In genomic region chr1:85580046-85580411, GRCh38 we compare ENCODE assay signal across 8 cellular contexts. TPM values are rescaled to one million over a fixed set of nuclear protein-coding genes. Genes with fewer than 3 reads are reported as not detected.
DNase-seq lines count a peak whose midpoint lies in the region; ATAC-seq and TF ChIP-seq lines count a peak whose summit lies in the region.

No MANE protein-coding gene starts in this region.

- intact Hi-C loops in A673 (cut with micrococcal nuclease; ENCODE audit: unreplicated experiment), result loop anchor here (5.0 kb wide), 2 partner anchors 112 to 183 kb away; no protein-coding TSS in a partner anchor
- intact Hi-C loops in body of pancreas (cut with DNase I), result loop anchor here (10.0 kb wide), 1 partner anchor 275 kb away; no protein-coding TSS in a partner anchor
- intact Hi-C loops in right lobe of liver (cut with DNase I), result no loop called here
- intact Hi-C loops in uterus (cut with DNase I; ENCODE audit: low total_unique reads), result no loop called here

- TF ChIP-seq CTCF in A673 (conservative IDR thresholded peaks at IDR 0.05; ENCODE audit: low read depth, low read length), result no peak
- TF ChIP-seq CTCF in body of pancreas (IDR thresholded peaks at IDR 0.05), result no peak
- no peak for TF ChIP-seq CTCF in right lobe of liver (IDR thresholded peaks at IDR 0.05)
- TF ChIP-seq CTCF in uterus (IDR thresholded peaks at IDR 0.05), result no peak

- H3K36me3 ChIP-seq in A673 (ENCODE audit: insufficient read depth, low read length, poor library complexity, severe bottlenecking), result peaks cover 11% of the 10 kb centered on the region
- no peaks in the 10 kb centered on the region for H3K36me3 ChIP-seq in body of pancreas (replicated peaks in 1 of 2; ENCODE audit: insufficient read depth in 1 of 2, low read depth in 2 of 2)
- H3K36me3 ChIP-seq in right lobe of liver, result peaks cover 0 to 12% (median 4%) of the 10 kb centered on the region in 4 donors
- no peaks in the 10 kb centered on the region for H3K36me3 ChIP-seq in uterus

- CTCF ChIA-PET in A673 (lab: Charles Lee), result no interaction called here

- H3K4me3 ChIP-seq in A673 (ENCODE audit: low read depth, low read length, poor library complexity, severe bottlenecking), result peak overlapping the region; percentile 83
- H3K4me3 ChIP-seq in body of pancreas, result no peak overlapping the region
- peak overlapping the region; percentile 19 to 30 (median 24) for H3K4me3 ChIP-seq in right lobe of liver
- peak overlapping the region; percentile 66 to 83 for H3K4me3 ChIP-seq in uterus

- TF ChIP-seq POLR2A in body of pancreas (IDR thresholded peaks at IDR 0.05), result no peak
- no peak for TF ChIP-seq POLR2A in right lobe of liver (IDR thresholded peaks at IDR 0.05)
- TF ChIP-seq POLR2A in uterus (IDR thresholded peaks at IDR 0.05), result no peak

- H3K27me3 ChIP-seq in A673 (replicated peaks; ENCODE audit: insufficient read depth, low read depth, low read length, poor library complexity), result no peaks in the 10 kb centered on the region
- no peaks in the 10 kb centered on the region for H3K27me3 ChIP-seq in body of pancreas
- no peaks in the 10 kb centered on the region for H3K27me3 ChIP-seq in right lobe of liver
- H3K27me3 ChIP-seq in uterus, result no peaks in the 10 kb centered on the region

- 1 to 3% methylated on average over 11 of the region's 11 CpGs for WGBS in body of pancreas, 2 donors
- 3% methylated on average over 11 of the region's 11 CpGs for WGBS in right lobe of liver (ENCODE audit: insufficient coverage, low coverage, low lambda C conversion rate, missing lambda C conversion rate)

- BruUV-seq in A673 (replicated peaks; lab: Mats Ljungman, UMichigan), result no TSS peak

- H3K4me1 ChIP-seq in A673 (ENCODE audit: insufficient read depth, low read length, poor library complexity, severe bottlenecking), result peaks cover 46% of the 10 kb centered on the region
- H3K4me1 ChIP-seq in body of pancreas, result peaks cover 25% of the 10 kb centered on the region
- peaks cover 0 to 5% (median 0%) of the 10 kb centered on the region in 4 donors for H3K4me1 ChIP-seq in right lobe of liver
- H3K4me1 ChIP-seq in uterus, result peaks cover 0 to 9% of the 10 kb centered on the region in 2 donors

- H3K9me3 ChIP-seq in A673 (ENCODE audit: low read depth, low read length, poor library complexity, severe bottlenecking) (no peaks in the 10 kb centered on the region), body of pancreas (no peaks in the 10 kb centered on the region), right lobe of liver (no peaks in the 10 kb centered on the region), uterus (no peaks in the 10 kb centered on the region)

- DNase-seq in A673 (ENCODE audit: low spot score), result no peak
- peak; percentile 72 for DNase-seq in HT1080 (ENCODE audit: low read depth)
- peak in 2 of 4 donors; percentile 22 to 26 for DNase-seq in body of pancreas
- no peak for DNase-seq in right lobe of liver
- peak in 1 of 2 donors; percentile 61 for DNase-seq in uterus
- no peak for DNase-seq in NCI-H2196 (lab: John Stamatoyannopoulos, UW; ENCODE audit: unreplicated experiment)

- no peak for ATAC-seq in body of pancreas
- peak in 1 of 4 donors; percentile 6 for ATAC-seq in right lobe of liver
- ATAC-seq in GM21367 (IDR thresholded peaks at IDR 0.05; ENCODE audit: unreplicated experiment), result no peak
- ATAC-seq in HG03139 (IDR thresholded peaks at IDR 0.05; ENCODE audit: unreplicated experiment), result no peak

- POLR2A ChIA-PET in A673 (lab: Charles Lee; ENCODE audit: low non-redundant PET), result interaction anchor here (0.6 kb wide), 2 partner anchors 22 to 113 kb away, joined by 4 to 5 read pairs; no protein-coding TSS in a partner anchor

- H3K27ac ChIP-seq in A673 (ENCODE audit: low read depth, low read length, poor library complexity, severe bottlenecking) (peak overlapping the region; percentile 98), body of pancreas (peak overlapping the region; percentile 82 to 99 (median 96)), right lobe of liver (peak overlapping the region; percentile 52 to 74 (median 74)), uterus (peak overlapping the region; percentile 99 to 100)

RNA-seq across cellular contexts. Expression of gene CCN1, which starts 0.5 kb away (rescaled TPM):
- total RNA-seq in A673 (2021) (13.5 and 24.3 TPM in 2 replicates), body of pancreas (100 to 1,000 TPM in 1 of 2 donors, 10 to 100 TPM in 1; 63.3 to 135 TPM), right lobe of liver (10 to 100 TPM in 5 of 6 experiments, 1 to 10 TPM in 1; 6.7 to 62.4 (median 47.8) TPM), uterus (100 to 1,000 TPM in 2 of 4 donors, 10 to 100 TPM in 2; 28.2 to 324 (median 134) TPM)
- 22.9 and 38.1 TPM in 2 replicates for total RNA-seq in HT1080 (2014; rRNA removed; shearing (Covaris generic))
- 367 and 414 TPM in 2 replicates for polyA plus RNA-seq in HT1080 (2015; cell fraction: cytosol; rRNA removed)
- polyA plus RNA-seq in HT1080 (2015; cell fraction: nucleus; rRNA removed), result 987 and 1,103 TPM in 2 replicates

Comparison
In these comparisons a context has a peak if more than half of its experiments do, and no peak if none do; other contexts are left out.
1. H3K4me3 ChIP-seq: peak in A673 (single experiment), right lobe of liver (3 of 3) and uterus (2 of 2); none in body of pancreas (0 of 2).
2. intact Hi-C loops: an anchor here in A673 (5.0 kb wide) and body of pancreas (10.0 kb wide); none called in right lobe of liver and uterus.
3. Peak in every context shown above with its lines, with median percentiles within 50 percentile points of each other: H3K27ac ChIP-seq.